ENCODE assay signal across 8 cellular contexts in genomic region chr2:217360781-217361485, GRCh38.
DNase-seq lines count a peak whose midpoint lies in the region; ATAC-seq and TF ChIP-seq lines count a peak whose summit lies in the region.

No MANE protein-coding gene starts in this region.

- CTCF ChIA-PET in PC-3 (lab: Charles Lee) = no interaction called here
- CTCF ChIA-PET in activated CD4-positive, alpha-beta memory T cell treated with anti-CD3 and anti-CD28 coated beads, Interleukin-2, amount 10 ng/mL, durations not matched to agents 7 days and 5 days (lab: Charles Lee) = no interaction called here
- CTCF ChIA-PET in activated CD4-positive, alpha-beta T cell treated with anti-CD3 and anti-CD28 coated beads for 36 hours (lab: Charles Lee) = no interaction called here

- no peak for TF ChIP-seq CTCF in PC-3 (conservative IDR thresholded peaks at IDR 0.05; ENCODE audit: low read depth, low read length)

- H3K4me2 ChIP-seq in PC-3 (ENCODE audit: low read length) = peak overlapping the region; percentile 57

- H3K4me3 Mint-ChIP-seq in activated CD4-positive, alpha-beta memory T cell treated with anti-CD3 and anti-CD28 coated beads, Interleukin-2, amount 10 ng/mL, durations not matched to agents 7 days and 5 days = no peak overlapping the region
- no peak overlapping the region for H3K4me3 Mint-ChIP-seq in activated CD4-positive, alpha-beta T cell treated with anti-CD3 and anti-CD28 coated beads for 36 hours

- H3K9me2 ChIP-seq in PC-3 (replicated peaks; ENCODE audit: low read length) = no peaks in the 10 kb centered on the region

- BruUV-seq in PC-3 (replicated peaks; lab: Mats Ljungman, UMichigan) = no TSS peak

- no peaks in the 10 kb centered on the region for H3K27me3 ChIP-seq in PC-3 (ENCODE audit: low read length)

- intact Hi-C loops in PC-3 (cut with micrococcal nuclease) = loop anchor here (10.0 kb wide), 1 partner anchor 296 kb away; no protein-coding TSS in a partner anchor
- intact Hi-C loops in activated CD4-positive, alpha-beta T cell treated with anti-CD3 and anti-CD28 coated beads for 36 hours (cut with DNase I, micrococcal nuclease) = no loop called here

- peaks cover 6% of the 10 kb centered on the region for H3F3A ChIP-seq in PC-3 (ENCODE audit: low read length, unreplicated experiment)

- H3K9me3 Mint-ChIP-seq in activated CD4-positive, alpha-beta memory T cell treated with anti-CD3 and anti-CD28 coated beads, Interleukin-2, amount 10 ng/mL, durations not matched to agents 7 days and 5 days = no peaks in the 10 kb centered on the region
- H3K9me3 Mint-ChIP-seq in activated CD4-positive, alpha-beta T cell treated with anti-CD3 and anti-CD28 coated beads for 36 hours (ENCODE audit: low read depth) = no peaks in the 10 kb centered on the region

- DNase-seq in DMS79 treated with DMSO at 0.1 percent for 48 hours (lab: John Stamatoyannopoulos, UW) (peak; percentile 38), PC-3 (peak; percentile 87), fibroblast of peridontal ligament (ENCODE audit: extremely low read depth) (peak; percentile 52), pulmonary artery endothelial cell (ENCODE audit: low read depth, low spot score) (peak; percentile 15), hippocampal formation (lab: John Stamatoyannopoulos, UW) (no peak), Ammon's horn (ENCODE audit: low spot score) (no peak)
- no peak for DNase-seq in activated CD4-positive, alpha-beta memory T cell treated with anti-CD3 and anti-CD28 coated beads, Interleukin-2, amount 10 ng/mL, durations not matched to agents 7 days and 5 days
- no peak for DNase-seq in activated CD4-positive, alpha-beta T cell treated with anti-CD3 and anti-CD28 coated beads for 36 hours

- H3K4me1 ChIP-seq in PC-3 (ENCODE audit: insufficient read depth, low read length) = peaks cover 29% of the 10 kb centered on the region

- H4K20me1 ChIP-seq in PC-3 (ENCODE audit: low read length) = no peaks in the 10 kb centered on the region

- H3K27ac ChIP-seq in PC-3 (ENCODE audit: low read length) = peak overlapping the region; percentile 38

- peak; percentile 85 for ATAC-seq in PC-3
- no peak for ATAC-seq in activated CD4-positive, alpha-beta T cell treated with anti-CD3 and anti-CD28 coated beads for 36 hours

- H3K9ac ChIP-seq in PC-3 (ENCODE audit: low read length) = no peak overlapping the region

- H2AFZ ChIP-seq in PC-3 (ENCODE audit: low read length) = no peak overlapping the region

- no peaks in the 10 kb centered on the region for H3K36me3 Mint-ChIP-seq in activated CD4-positive, alpha-beta memory T cell treated with anti-CD3 and anti-CD28 coated beads, Interleukin-2, amount 10 ng/mL, durations not matched to agents 7 days and 5 days (ENCODE audit: low read depth)
- H3K36me3 Mint-ChIP-seq in activated CD4-positive, alpha-beta T cell treated with anti-CD3 and anti-CD28 coated beads for 36 hours (ENCODE audit: low read depth) = no peaks in the 10 kb centered on the region

- H3K9me3 ChIP-seq in PC-3 (ENCODE audit: low read length) = no peaks in the 10 kb centered on the region

- H3K27me3 Mint-ChIP-seq in activated CD4-positive, alpha-beta memory T cell treated with anti-CD3 and anti-CD28 coated beads, Interleukin-2, amount 10 ng/mL, durations not matched to agents 7 days and 5 days = no peaks in the 10 kb centered on the region
- H3K27me3 Mint-ChIP-seq in activated CD4-positive, alpha-beta T cell treated with anti-CD3 and anti-CD28 coated beads for 36 hours = no peaks in the 10 kb centered on the region

- H3K79me2 ChIP-seq in PC-3 (ENCODE audit: low read length) = no peaks in the 10 kb centered on the region

- POLR2A ChIA-PET in PC-3 (lab: Charles Lee; ENCODE audit: unreplicated experiment) = no interaction called here
- POLR2A ChIA-PET in activated CD4-positive, alpha-beta memory T cell treated with anti-CD3 and anti-CD28 coated beads, Interleukin-2, amount 10 ng/mL, durations not matched to agents 7 days and 5 days (lab: Charles Lee) = no interaction called here
- POLR2A ChIA-PET in activated CD4-positive, alpha-beta T cell treated with anti-CD3 and anti-CD28 coated beads for 36 hours (lab: Charles Lee) = no interaction called here

- no peaks in the 10 kb centered on the region for H3K4me1 Mint-ChIP-seq in activated CD4-positive, alpha-beta memory T cell treated with anti-CD3 and anti-CD28 coated beads, Interleukin-2, amount 10 ng/mL, durations not matched to agents 7 days and 5 days
- H3K4me1 Mint-ChIP-seq in activated CD4-positive, alpha-beta T cell treated with anti-CD3 and anti-CD28 coated beads for 36 hours = no peaks in the 10 kb centered on the region

- no peaks in the 10 kb centered on the region for H3K36me3 ChIP-seq in PC-3 (ENCODE audit: low read depth, low read length)

- no peak overlapping the region for H3K27ac Mint-ChIP-seq in activated CD4-positive, alpha-beta memory T cell treated with anti-CD3 and anti-CD28 coated beads, Interleukin-2, amount 10 ng/mL, durations not matched to agents 7 days and 5 days
- no peak overlapping the region for H3K27ac Mint-ChIP-seq in activated CD4-positive, alpha-beta T cell treated with anti-CD3 and anti-CD28 coated beads for 36 hours

- H3K4me3 ChIP-seq in PC-3 (ENCODE audit: low read length) = no peak overlapping the region

Comparison
In these comparisons a context has a peak if more than half of its experiments do, and no peak if none do; other contexts are left out.
1. DNase-seq: peak in DMS79 treated with DMSO at 0.1 percent for 48 hours (single experiment), PC-3 (single experiment), fibroblast of peridontal ligament (single experiment) and pulmonary artery endothelial cell (single experiment); none in hippocampal formation (0 of 2), activated CD4-positive, alpha-beta memory T cell treated with anti-CD3 and anti-CD28 coated beads, Interleukin-2, amount 10 ng/mL, durations not matched to agents 7 days and 5 days (single experiment), activated CD4-positive, alpha-beta T cell treated with anti-CD3 and anti-CD28 coated beads for 36 hours (single experiment) and Ammon's horn (single experiment).